In the genomic region with DNA sequence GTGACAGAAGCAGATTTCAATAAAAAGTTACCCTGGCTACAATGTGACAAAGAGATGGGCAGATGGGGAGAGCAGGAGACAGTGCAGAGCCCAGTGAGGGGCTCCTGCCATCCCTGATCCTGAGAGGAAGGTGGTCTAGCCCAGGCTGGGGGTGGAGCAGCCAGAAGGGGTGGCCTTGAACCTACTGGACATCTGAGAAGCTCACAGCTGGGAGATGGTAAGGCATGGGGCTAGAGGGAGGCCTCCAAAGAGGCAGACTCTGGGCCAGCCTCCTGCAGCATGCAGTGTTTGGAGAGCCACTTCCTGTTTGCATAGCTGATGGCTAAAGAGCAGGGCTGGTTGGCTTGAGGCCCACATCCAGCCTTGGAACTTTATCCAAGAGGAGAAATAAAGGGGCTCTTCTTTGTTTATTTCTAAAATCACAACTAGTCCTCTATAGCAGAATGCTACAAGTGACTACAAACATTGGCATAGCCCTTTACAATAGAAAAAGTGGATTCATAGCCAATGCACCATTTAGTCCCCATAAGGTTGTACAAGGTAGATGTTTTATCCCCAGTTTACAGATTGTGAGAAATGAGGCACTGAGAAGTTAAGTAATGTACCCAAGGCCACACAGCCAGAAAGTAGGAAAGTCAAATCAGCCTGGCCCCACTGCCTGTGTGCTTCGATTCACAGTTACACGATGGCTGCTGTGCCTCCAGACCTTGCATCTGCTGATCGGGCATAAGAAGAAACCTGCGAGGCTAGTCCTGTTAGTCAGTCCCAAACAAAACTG, we compare ENCODE assay signal across 11 cellular contexts. TPM values are rescaled to one million over a fixed set of nuclear protein-coding genes. Genes with fewer than 3 reads are reported as not detected.
A peak's percentile ranks its signal among the peaks of the same experiment; 100 is the strongest.
DNase-seq lines count a peak whose midpoint lies in the region; ATAC-seq and TF ChIP-seq lines count a peak whose summit lies in the region.
"Had no signal": no experiment of that assay in that cellular context is flagged by ENCODE, and none has a peak within 500 bp of the region (broad histone marks: within the 10 kb centered on the region; RNA-seq: fewer than 3 reads in every experiment).

No MANE protein-coding gene starts in this region.

- ATAC-seq in activated T-helper 17 cell treated with anti-CD3 and anti-CD28 coated beads, Interleukin-2, amount 50 U/mL, for 72 hours (replicated peaks), result no peak
- no peak for ATAC-seq in GM21786 (IDR thresholded peaks at IDR 0.05; ENCODE audit: unreplicated experiment)

- H3K4me3 ChIP-seq in colonic mucosa (no peak overlapping the region), mucosa of rectum (ENCODE audit: low read length in 2 of 2) (no peak overlapping the region)
- H3K4me3 ChIP-seq: neural progenitor cell had no signal

- no peaks in the 10 kb centered on the region for H3K36me3 Mint-ChIP-seq in activated T-helper 17 cell treated with anti-CD3 and anti-CD28 coated beads, Interleukin-2, amount 50 U/mL, for 72 hours (ENCODE audit: low read depth)
- H3K36me3 Mint-ChIP-seq: activated naive CD8-positive, alpha-beta T cell had no signal

- H3K27ac ChIP-seq in colonic mucosa (peak overlapping the region; percentile 10), mucosa of rectum (ENCODE audit: low read depth in 2 of 2, low read length in 2 of 2) (peak overlapping the region; percentile 29 to 59)
- H3K27ac ChIP-seq: neural progenitor cell had no signal

- H3K27me3 ChIP-seq in colonic mucosa (peaks cover 27% of the 10 kb centered on the region), mucosa of rectum (ENCODE audit: control insufficient read depth in 2 of 2, insufficient read depth in 2 of 2, low read length in 2 of 2) (peaks cover 12 to 16% of the 10 kb centered on the region in 2 donors)

- no peak overlapping the region for H3K4me3 Mint-ChIP-seq in activated T-helper 17 cell treated with anti-CD3 and anti-CD28 coated beads, Interleukin-2, amount 50 U/mL, for 72 hours
- H3K4me3 Mint-ChIP-seq: activated naive CD8-positive, alpha-beta T cell had no signal

- no peak overlapping the region for H3K27ac Mint-ChIP-seq in activated T-helper 17 cell treated with anti-CD3 and anti-CD28 coated beads, Interleukin-2, amount 50 U/mL, for 72 hours
- H3K27ac Mint-ChIP-seq: activated naive CD8-positive, alpha-beta T cell; neural progenitor cell had no signal

- peaks cover 14% of the 10 kb centered on the region for H3K4me1 Mint-ChIP-seq in activated T-helper 17 cell treated with anti-CD3 and anti-CD28 coated beads, Interleukin-2, amount 50 U/mL, for 72 hours

- no peaks in the 10 kb centered on the region for H3K36me3 ChIP-seq in colonic mucosa
- H3K36me3 ChIP-seq in mucosa of rectum (ENCODE audit: control insufficient read depth in 2 of 2, insufficient read depth in 2 of 2, low read length in 2 of 2), result no peaks in the 10 kb centered on the region
- H3K36me3 ChIP-seq: neural progenitor cell had no signal

- peaks cover 22% of the 10 kb centered on the region for H3K27me3 Mint-ChIP-seq in activated T-helper 17 cell treated with anti-CD3 and anti-CD28 coated beads, Interleukin-2, amount 50 U/mL, for 72 hours

- intact Hi-C loops in colonic mucosa (cut with DNase I), result no loop called here

- peak overlapping the region in 1 of 2 donors; percentile 6 for H3K9ac ChIP-seq in colonic mucosa (ENCODE audit: low read depth in 2 of 2, low read length in 2 of 2)
- H3K9ac ChIP-seq in mucosa of rectum (ENCODE audit: low read depth in 1 of 2, low read length in 2 of 2), result no peak overlapping the region
- H3K9ac ChIP-seq: neural progenitor cell had no signal

- H3K4me1 ChIP-seq in colonic mucosa, result peaks cover 6% of the 10 kb centered on the region
- peaks cover 21 to 25% of the 10 kb centered on the region in 2 donors for H3K4me1 ChIP-seq in mucosa of rectum (ENCODE audit: control insufficient read depth in 2 of 2, insufficient read depth in 2 of 2, low read length in 2 of 2)

- DNase-seq in DMS153 (lab: John Stamatoyannopoulos, UW) (peak; percentile 55), Kasumi-1 (lab: John Stamatoyannopoulos, UW) (peak; percentile 16 to 22), colonic mucosa (peak; percentile 64), C1 segment of cervical spinal cord (lab: John Stamatoyannopoulos, UW) (no peak)
- no peak for DNase-seq in stimulated activated CD4-positive, alpha-beta T cell treated with anti-CD3 and anti-CD28 coated beads, Interleukin-2, amount 100 ng/mL, for 48 hours
- DNase-seq: T1000 had no signal

- no peaks in the 10 kb centered on the region for H3K9me3 Mint-ChIP-seq in activated T-helper 17 cell treated with anti-CD3 and anti-CD28 coated beads, Interleukin-2, amount 50 U/mL, for 72 hours
- H3K9me3 Mint-ChIP-seq: neural progenitor cell had no signal

- TF ChIP-seq CTCF in colonic mucosa (IDR thresholded peaks at IDR 0.05), result no peak

- H3K9me3 ChIP-seq in colonic mucosa (no peaks in the 10 kb centered on the region), mucosa of rectum (ENCODE audit: control insufficient read depth in 2 of 2, low read length in 2 of 2) (no peaks in the 10 kb centered on the region)

RNA-seq across cellular contexts. Expression of a gene that starts 4.6 kb away (rescaled TPM):
- total RNA-seq in colonic mucosa, result 1 to 10 TPM; 1.3 to 1.7 TPM
- total RNA-seq in activated T-helper 17 cell treated with anti-CD3 and anti-CD28 coated beads, Interleukin-2, amount 50 U/mL, for 72 hours, result not detected

RNA-seq across cellular contexts. Expression of a gene that starts 11.8 kb away (rescaled TPM):
- 1 to 10 TPM in 1 of 2 donors, under 1 TPM in 1; 0.77 to 1.2 TPM for total RNA-seq in colonic mucosa
- total RNA-seq in activated T-helper 17 cell treated with anti-CD3 and anti-CD28 coated beads, Interleukin-2, amount 50 U/mL, for 72 hours, result under 1 TPM in 1 of 2 donors, not detected in 1; 0.50 TPM

RNA-seq across cellular contexts. Expression of a gene that starts 54.9 kb away (rescaled TPM):
- total RNA-seq in colonic mucosa, result under 1 TPM in 1 of 2 donors, not detected in 1; 0.37 TPM
- not detected for total RNA-seq in activated T-helper 17 cell treated with anti-CD3 and anti-CD28 coated beads, Interleukin-2, amount 50 U/mL, for 72 hours

Comparison
In these comparisons a context has a peak if more than half of its experiments do, and no peak if none do; other contexts are left out.
1. DNase-seq: peak in DMS153 (single experiment), Kasumi-1 (2 of 2) and colonic mucosa (single experiment); none in stimulated activated CD4-positive, alpha-beta T cell treated with anti-CD3 and anti-CD28 coated beads, Interleukin-2, amount 100 ng/mL, for 48 hours (0 of 2) and C1 segment of cervical spinal cord (0 of 14).